1 cellular context compared by ENCODE assay signal in genomic region chr10:15320522-15321203, GRCh38.
TF ChIP-seq lines count a peak whose summit lies in the region.

No MANE protein-coding gene starts in this region.

TF ChIP-seq in WTC11, 78 proteins besides CTCF, POLR2A, EP300 and RAD21 (continued from another document):
- TF ChIP-seq ZNF138 (CRISPR knock-in tag; conservative IDR thresholded peaks at IDR 0.05) (no peak), RORB (CRISPR knock-in tag; IDR thresholded peaks at IDR 0.05) (no peak), GABPB1 (CRISPR knock-in tag; IDR thresholded peaks at IDR 0.05) (no peak), MYBL2 (CRISPR knock-in tag; IDR thresholded peaks at IDR 0.05) (no peak), AFF4 (CRISPR knock-in tag; IDR thresholded peaks at IDR 0.05; ENCODE audit: borderline replicate concordance) (no peak)
TF ChIP-seq in WTC11: peak in this region for 0.
